In genomic region chr2:96772903-96773675, GRCh38 we compare ENCODE assay signal across 9 cellular contexts. TPM values are rescaled to one million over a fixed set of nuclear protein-coding genes. Genes with fewer than 3 reads are reported as not detected.
A peak's percentile ranks its signal among the peaks of the same experiment; 100 is the strongest.
DNase-seq lines count a peak whose midpoint lies in the region; ATAC-seq and TF ChIP-seq lines count a peak whose summit lies in the region.
"Had no signal": no experiment of that assay in that cellular context is flagged by ENCODE, and none has a peak within 500 bp of the region (broad histone marks: within the 10 kb centered on the region; RNA-seq: fewer than 3 reads in every experiment).

No MANE protein-coding gene starts in this region.

- H3K4me3 Mint-ChIP-seq in Calu3 (ENCODE audit: low read depth, unreplicated experiment) (no peak overlapping the region), naive B cell (peak overlapping the region in 7 of 8 donors; percentile 16 to 84 (median 56))
- H3K4me3 Mint-ChIP-seq in T-helper 2 cell treated with Interferon-gamma antibody and Interleukin-4, amounts not matched to agents 5 μg/mL and 100 μg/mL, for 36 hours = peak overlapping the region; percentile 39

- no peak for DNase-seq in Calu3
- DNase-seq in T-helper 2 cell treated with Interferon-gamma antibody and Interleukin-4, amounts not matched to agents 5 μg/mL and 100 μg/mL, for 36 hours (ENCODE audit: low spot score) = peak; percentile 27
- no peak for DNase-seq in naive B cell
- DNase-seq in AG08396 (ENCODE audit: low spot score) = no peak
- no peak for DNase-seq in posterior cingulate gyrus
- DNase-seq in right atrium auricular region (ENCODE audit: low spot score) = no peak
- DNase-seq: foreskin melanocyte had no signal

- intact Hi-C loops in Calu3 (cut with micrococcal nuclease; ENCODE audit: unreplicated experiment) (no loop called here), posterior cingulate gyrus (cut with DNase I) (no loop called here)

- BruUV-seq in Calu3 (replicated peaks; lab: Mats Ljungman, UMichigan) = no TSS peak

- ATAC-seq in GM19463 (IDR thresholded peaks at IDR 0.05; ENCODE audit: unreplicated experiment) (peak; percentile 45), naive B cell (ENCODE audit: low read depth in 2 of 2) (no peak), HG03196 (IDR thresholded peaks at IDR 0.05; ENCODE audit: unreplicated experiment) (no peak)

- no peaks in the 10 kb centered on the region for H3K36me3 ChIP-seq in right atrium auricular region

- H3K27ac Mint-ChIP-seq in Calu3 (ENCODE audit: unreplicated experiment) (peak overlapping the region; percentile 31), naive B cell (peak overlapping the region in 4 of 6 donors; percentile 15 to 90 (median 86))
- H3K27ac Mint-ChIP-seq in T-helper 2 cell treated with Interferon-gamma antibody and Interleukin-4, amounts not matched to agents 5 μg/mL and 100 μg/mL, for 36 hours = peak overlapping the region; percentile 6

- CTCF ChIA-PET in Calu3 (lab: Charles Lee) = interaction anchor here (1.0 to 1.3 kb wide), 3 partner anchors 10 to 60 kb away, joined by 3 to 8 read pairs (median 5); partner anchors contain the start of gene CNNM4

- no peak overlapping the region for H3K27ac ChIP-seq in right atrium auricular region

- peaks cover 0 to 14% of the 10 kb centered on the region in 2 donors for H3K4me1 ChIP-seq in right atrium auricular region

- H3K27me3 Mint-ChIP-seq in Calu3 (ENCODE audit: unreplicated experiment) (no peaks in the 10 kb centered on the region), naive B cell (no peaks in the 10 kb centered on the region)
- no peaks in the 10 kb centered on the region for H3K27me3 Mint-ChIP-seq in T-helper 2 cell treated with Interferon-gamma antibody and Interleukin-4, amounts not matched to agents 5 μg/mL and 100 μg/mL, for 36 hours (ENCODE audit: low read depth)

- TF ChIP-seq CTCF in Calu3 (IDR thresholded peaks at IDR 0.05; ENCODE audit: unreplicated experiment) = no peak
- TF ChIP-seq CTCF in right atrium auricular region (IDR thresholded peaks at IDR 0.05) = no peak

- H3K9me3 Mint-ChIP-seq in Calu3 (ENCODE audit: low read depth, unreplicated experiment) (no peaks in the 10 kb centered on the region), naive B cell (peaks cover 0 to 2% (median 0%) of the 10 kb centered on the region in 7 donors)
- no peaks in the 10 kb centered on the region for H3K9me3 Mint-ChIP-seq in T-helper 2 cell treated with Interferon-gamma antibody and Interleukin-4, amounts not matched to agents 5 μg/mL and 100 μg/mL, for 36 hours

- H3K4me3 ChIP-seq in right atrium auricular region = no peak overlapping the region

- peaks cover 18% of the 10 kb centered on the region for H3K4me1 Mint-ChIP-seq in Calu3 (ENCODE audit: low read depth, unreplicated experiment)
- H3K4me1 Mint-ChIP-seq in T-helper 2 cell treated with Interferon-gamma antibody and Interleukin-4, amounts not matched to agents 5 μg/mL and 100 μg/mL, for 36 hours (ENCODE audit: low read depth) = peaks cover 16% of the 10 kb centered on the region
- peaks cover 48 to 75% (median 53%) of the 10 kb centered on the region in 3 donors for H3K4me1 Mint-ChIP-seq in naive B cell

- H3K36me3 Mint-ChIP-seq in Calu3 (ENCODE audit: insufficient read depth, unreplicated experiment) = peaks cover 7% of the 10 kb centered on the region
- H3K36me3 Mint-ChIP-seq in T-helper 2 cell treated with Interferon-gamma antibody and Interleukin-4, amounts not matched to agents 5 μg/mL and 100 μg/mL, for 36 hours (ENCODE audit: low read depth) = peaks cover 6% of the 10 kb centered on the region
- H3K36me3 Mint-ChIP-seq in naive B cell = no peaks in the 10 kb centered on the region

- no peaks in the 10 kb centered on the region for H3K27me3 ChIP-seq in right atrium auricular region

- no peaks in the 10 kb centered on the region for H3K9me3 ChIP-seq in right atrium auricular region

RNA-seq across cellular contexts. Expression of gene CNNM4, which starts 12.4 kb away (rescaled TPM):
- total RNA-seq in Calu3 (2022) = 17.6 and 22.3 TPM in 2 replicates
- polyA plus RNA-seq in naive B cell (ENCODE audit: low read depth in 6 of 6) = 1 to 10 TPM in 5 of 6 donors, not detected in 1; 3.3 to 9.4 (median 6.3) TPM
- 10 to 100 TPM; 22.1 to 22.2 TPM for total RNA-seq in right atrium auricular region

RNA-seq across cellular contexts. Expression of gene LMAN2L, which starts 33.2 kb away (rescaled TPM):
- 32.6 and 33.2 TPM in 2 replicates for total RNA-seq in Calu3 (2022)
- polyA plus RNA-seq in naive B cell (ENCODE audit: low read depth in 6 of 6) = 10 to 100 TPM in 5 of 6 donors, 1 to 10 TPM in 1; 9.3 to 18.9 (median 16.8) TPM
- 10 to 100 TPM; 13.6 to 15.6 TPM for total RNA-seq in right atrium auricular region

RNA-seq across cellular contexts. Expression of gene CNNM3, which starts 43.0 kb away (rescaled TPM):
- total RNA-seq in Calu3 (2022) = 22.5 and 25.1 TPM in 2 replicates
- 10 to 100 TPM in 1 of 6 donors, 1 to 10 TPM in 5; 4.3 to 16.3 (median 6.1) TPM for polyA plus RNA-seq in naive B cell (ENCODE audit: low read depth in 6 of 6)
- 1 to 10 TPM; 4.2 to 7.9 TPM for total RNA-seq in right atrium auricular region

Comparison
In these comparisons a context has a peak if more than half of its experiments do, and no peak if none do; other contexts are left out.
1. H3K27ac Mint-ChIP-seq: peak in every context shown above with its lines; median percentile 86 in naive B cell; 31 in Calu3; 6 in T-helper 2 cell treated with Interferon-gamma antibody and Interleukin-4, amounts not matched to agents 5 μg/mL and 100 μg/mL, for 36 hours.